Comparison of ENCODE assay signal across 8 cellular contexts in genomic region chr5:115543365-115543700, GRCh38. TPM values are rescaled to one million over a fixed set of nuclear protein-coding genes. Genes with fewer than 3 reads are reported as not detected.
A peak's percentile ranks its signal among the peaks of the same experiment; 100 is the strongest.
DNase-seq lines count a peak whose midpoint lies in the region; ATAC-seq and TF ChIP-seq lines count a peak whose summit lies in the region.

No MANE protein-coding gene starts in this region.

- H3K9me3 ChIP-seq in HEK293 (ENCODE audit: control insufficient read depth, insufficient read depth, low read depth, low read length), result no peaks in the 10 kb centered on the region
- no peaks in the 10 kb centered on the region for H3K9me3 ChIP-seq in skeletal muscle tissue (ENCODE audit: control insufficient read depth in 3 of 3, low read length in 3 of 3)

- TF ChIP-seq CTCF in HEK293 (tag by site-specific recombination; IDR thresholded peaks at IDR 0.05) (no peak), VCaP (conservative IDR thresholded peaks at IDR 0.05) (no peak), glutamatergic neuron (IDR thresholded peaks at IDR 0.05; ENCODE audit: partially characterized antibody, unreplicated experiment) (no peak)

- peak overlapping the region; percentile 97 for H3K27ac Mint-ChIP-seq in glutamatergic neuron (ENCODE audit: unreplicated experiment)

- H3K9me3 Mint-ChIP-seq in glutamatergic neuron (ENCODE audit: unreplicated experiment), result peaks cover 6% of the 10 kb centered on the region

- peak overlapping the region; percentile 97 for H3K4me3 Mint-ChIP-seq in glutamatergic neuron (ENCODE audit: unreplicated experiment)

- H3K27me3 Mint-ChIP-seq in glutamatergic neuron (ENCODE audit: unreplicated experiment), result peaks cover 5% of the 10 kb centered on the region

- H3K4me1 ChIP-seq in HEK293 (ENCODE audit: control insufficient read depth, insufficient read depth, low read length) (no peaks in the 10 kb centered on the region; the same call in 1 of the 2 replicates), skeletal muscle tissue (ENCODE audit: control insufficient read depth in 3 of 3, insufficient read depth in 3 of 3, low read length in 3 of 3) (peaks cover 6 to 37% (median 24%) of the 10 kb centered on the region in 3 donors)

- H3K9ac ChIP-seq in skeletal muscle tissue (ENCODE audit: low read depth in 1 of 3, low read length in 3 of 3), result peak overlapping the region; percentile 89 to 95 (median 93)

- H3K27me3 ChIP-seq in skeletal muscle tissue (ENCODE audit: control insufficient read depth in 3 of 3, insufficient read depth in 3 of 3, low read length in 3 of 3), result no peaks in the 10 kb centered on the region

- peaks cover 13% of the 10 kb centered on the region for H3K36me3 Mint-ChIP-seq in glutamatergic neuron (ENCODE audit: unreplicated experiment)

- POLR2A ChIA-PET in HEK293 (lab: Yijun Ruan, JAX), result interaction anchor here (0.8 to 2.1 kb wide), 6 partner anchors 9 to 247 kb away, joined by 3 to 13 read pairs (median 6); partner anchors contain the start of gene CCDC112

- no peak for ATAC-seq in HG03280 (IDR thresholded peaks at IDR 0.05; ENCODE audit: unreplicated experiment)

- DNase-seq in glutamatergic neuron (no peak), NOMO-1 (lab: John Stamatoyannopoulos, UW; ENCODE audit: unreplicated experiment in 2 of 2) (no peak), iPS-NIHi7 (ENCODE audit: extremely low spot score) (no peak), DMS114 treated with DMSO at 0.1 percent for 48 hours (lab: John Stamatoyannopoulos, UW; ENCODE audit: unreplicated experiment) (no peak)

- CTCF ChIA-PET in HEK293 (lab: Yijun Ruan, JAX), result interaction anchor here (0.6 to 2.4 kb wide), 4 partner anchors 31 to 525 kb away, joined by 3 to 11 read pairs (median 3); no protein-coding TSS in a partner anchor

- peak overlapping the region; percentile 95 for H3K27ac ChIP-seq in HEK293 (ENCODE audit: extremely low read depth, low read depth, low read length)
- peak overlapping the region; percentile 88 for H3K27ac ChIP-seq in VCaP
- H3K27ac ChIP-seq in skeletal muscle tissue (ENCODE audit: low read depth, low read length), result peak overlapping the region; percentile 98

- H3K36me3 ChIP-seq in HEK293 (ENCODE audit: control insufficient read depth in 2 of 2, insufficient read depth in 1 of 2, low read length in 2 of 2) (peaks cover 4 to 42% of the 10 kb centered on the region in 2 experiments; a peak in 2 of 3 replicates), skeletal muscle tissue (ENCODE audit: control insufficient read depth in 3 of 3, insufficient read depth in 3 of 3, low read length in 3 of 3) (peaks cover 7 to 13% (median 10%) of the 10 kb centered on the region in 3 donors)

- peaks cover 20% of the 10 kb centered on the region for H3K4me1 Mint-ChIP-seq in glutamatergic neuron (ENCODE audit: low read depth, unreplicated experiment)

- H3K4me3 ChIP-seq in HEK293 (ENCODE audit: low read depth, low read length) (peak overlapping the region; percentile 87), skeletal muscle tissue (ENCODE audit: low read length in 3 of 3) (peak overlapping the region; percentile 60 to 95 (median 87))

TF ChIP-seq in HEK293, 187 proteins besides CTCF, POLR2A, EP300 and RAD21:
- TF ChIP-seq ZNF132 (tag by site-specific recombination; IDR thresholded peaks at IDR 0.05; ENCODE audit: borderline replicate concordance) (no peak), ZNF354C (tag by site-specific recombination; IDR thresholded peaks at IDR 0.05; ENCODE audit: borderline replicate concordance, low read depth) (no peak), WT1 (tag by site-specific recombination; IDR thresholded peaks at IDR 0.05) (no peak), ZBTB11 (tag by site-specific recombination; conservative IDR thresholded peaks at IDR 0.05; ENCODE audit: low read depth) (peak; percentile 68), ZNF513 (tag by site-specific recombination; IDR thresholded peaks at IDR 0.05) (no peak)

RNA-seq across cellular contexts. Expression of gene FEM1C, which starts 1.2 kb away (rescaled TPM):
- 20.2 TPM for total RNA-seq in glutamatergic neuron (ENCODE audit: unreplicated experiment)
- 39.1 TPM for total RNA-seq in skeletal muscle tissue

RNA-seq across cellular contexts. Expression of gene TICAM2, which starts 58.9 kb away (rescaled TPM):
- total RNA-seq in glutamatergic neuron (ENCODE audit: unreplicated experiment), result 0.42 TPM
- 2.6 TPM for total RNA-seq in skeletal muscle tissue
